14 cellular contexts compared by ENCODE assay signal in the genomic region with DNA sequence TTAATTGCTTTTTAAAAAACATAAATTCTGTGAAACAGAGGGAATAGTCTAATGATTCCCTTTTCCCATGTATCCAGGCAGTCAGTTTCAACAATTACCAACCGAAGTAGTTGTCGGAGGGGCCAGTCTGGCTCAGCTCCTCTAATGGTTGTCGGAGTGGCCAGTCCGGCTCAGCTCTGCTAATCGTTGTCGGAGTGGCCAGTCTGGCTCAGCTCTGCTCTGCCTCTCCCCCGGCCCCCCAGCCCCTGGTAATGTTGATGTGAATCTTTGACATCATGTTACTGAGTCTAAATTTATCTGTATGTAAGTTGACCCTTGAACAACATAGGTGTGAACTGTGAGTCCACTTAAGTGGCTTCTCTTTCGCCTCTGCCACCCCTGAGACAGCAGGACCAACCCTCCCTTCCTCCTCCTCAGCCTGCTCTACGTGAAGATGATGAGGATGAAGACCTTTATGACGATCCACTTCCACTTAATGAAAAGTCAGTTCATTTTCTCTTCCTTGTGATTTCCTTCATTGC. TPM values are rescaled to one million over a fixed set of nuclear protein-coding genes. Genes with fewer than 3 reads are reported as not detected.
DNase-seq lines count a peak whose midpoint lies in the region; ATAC-seq and TF ChIP-seq lines count a peak whose summit lies in the region.
"Had no signal": no experiment of that assay in that cellular context is flagged by ENCODE, and none has a peak within 500 bp of the region (broad histone marks: within the 10 kb centered on the region; RNA-seq: fewer than 3 reads in every experiment).

No MANE protein-coding gene starts in this region.

- H3K4me1 ChIP-seq in skeletal muscle tissue (ENCODE audit: control insufficient read depth in 3 of 3, insufficient read depth in 3 of 3, low read length in 3 of 3), result peaks cover 11 to 14% (median 13%) of the 10 kb centered on the region in 3 donors
- H3K4me1 ChIP-seq: A549, BE2C had no signal

- peaks cover 78% of the 10 kb centered on the region for H3K36me3 Mint-ChIP-seq in stimulated activated naive CD8-positive, alpha-beta T cell treated with anti-CD3 and anti-CD28 coated beads, Interleukin-15, Interleukin-2, amounts not matched to agents 100 ng/mL and 50 ng/mL, for 24 hours (ENCODE audit: low read depth)

- H3K4me3 Mint-ChIP-seq in stimulated activated naive CD8-positive, alpha-beta T cell treated with anti-CD3 and anti-CD28 coated beads, Interleukin-15, Interleukin-2, amounts not matched to agents 100 ng/mL and 50 ng/mL, for 24 hours, result no peak overlapping the region
- H3K4me3 Mint-ChIP-seq: CD4-positive, alpha-beta memory T cell had no signal

- no peak for DNase-seq in stimulated activated naive CD8-positive, alpha-beta T cell treated with anti-CD3 and anti-CD28 coated beads, Interleukin-15, Interleukin-2, amounts not matched to agents 100 U/mL and 50 U/mL, for 24 hours
- DNase-seq in mesenteric fat pad (ENCODE audit: low spot score), result peak; percentile 60
- DNase-seq in GM20000 (ENCODE audit: low spot score), result no peak
- no peak for DNase-seq in COR-L47 (lab: John Stamatoyannopoulos, UW)
- DNase-seq: BE2C; CD4-positive, alpha-beta memory T cell; DND-41; GDM1; GM23248 had no signal

- no peak for TF ChIP-seq CTCF in GM20000 (IDR thresholded peaks at IDR 0.05; ENCODE audit: extremely low read depth, missing control alignments)

- no peaks in the 10 kb centered on the region for H3K9me3 Mint-ChIP-seq in stimulated activated naive CD8-positive, alpha-beta T cell treated with anti-CD3 and anti-CD28 coated beads, Interleukin-15, Interleukin-2, amounts not matched to agents 100 ng/mL and 50 ng/mL, for 24 hours
- H3K9me3 Mint-ChIP-seq: CD4-positive, alpha-beta memory T cell had no signal

- ATAC-seq in stimulated activated naive CD8-positive, alpha-beta T cell treated with anti-CD3 and anti-CD28 coated beads, Interleukin-15, Interleukin-2, amounts not matched to agents 100 U/mL and 50 U/mL, for 24 hours, result no peak
- ATAC-seq: A549, HCT116 had no signal

- H3K4me1 Mint-ChIP-seq in stimulated activated naive CD8-positive, alpha-beta T cell treated with anti-CD3 and anti-CD28 coated beads, Interleukin-15, Interleukin-2, amounts not matched to agents 100 ng/mL and 50 ng/mL, for 24 hours (ENCODE audit: low read depth), result peaks cover 15% of the 10 kb centered on the region

- H3K27ac ChIP-seq in skeletal muscle tissue (ENCODE audit: low read depth, low read length), result peak overlapping the region; percentile 28
- H3K27ac ChIP-seq: A549, C4-2B, GM23248 had no signal

- H3K9ac ChIP-seq in skeletal muscle tissue (ENCODE audit: low read depth in 1 of 3, low read length in 3 of 3), result no peak overlapping the region
- H3K9ac ChIP-seq: GM23248 had no signal

- H3K27ac Mint-ChIP-seq in stimulated activated naive CD8-positive, alpha-beta T cell treated with anti-CD3 and anti-CD28 coated beads, Interleukin-15, Interleukin-2, amounts not matched to agents 100 ng/mL and 50 ng/mL, for 24 hours, result peak overlapping the region; percentile 31

- no peaks in the 10 kb centered on the region for H3K27me3 Mint-ChIP-seq in stimulated activated naive CD8-positive, alpha-beta T cell treated with anti-CD3 and anti-CD28 coated beads, Interleukin-15, Interleukin-2, amounts not matched to agents 100 ng/mL and 50 ng/mL, for 24 hours
- H3K27me3 Mint-ChIP-seq: CD4-positive, alpha-beta memory T cell had no signal

- no peaks in the 10 kb centered on the region for H3K27me3 ChIP-seq in skeletal muscle tissue (ENCODE audit: control insufficient read depth in 3 of 3, insufficient read depth in 3 of 3, low read length in 3 of 3)
- H3K27me3 ChIP-seq: BE2C had no signal

- no peaks in the 10 kb centered on the region for H3K9me3 ChIP-seq in skeletal muscle tissue (ENCODE audit: control insufficient read depth in 3 of 3, low read length in 3 of 3)
- H3K9me3 ChIP-seq: A549, BE2C had no signal

- peak overlapping the region in 1 of 3 donors; percentile 7 for H3K4me3 ChIP-seq in skeletal muscle tissue (ENCODE audit: low read length in 3 of 3)
- H3K4me3 ChIP-seq: A549, GM23248 had no signal

- peaks cover 58 to 73% (median 73%) of the 10 kb centered on the region in 3 donors for H3K36me3 ChIP-seq in skeletal muscle tissue (ENCODE audit: control insufficient read depth in 3 of 3, insufficient read depth in 3 of 3, low read length in 3 of 3)

RNA-seq across cellular contexts. Expression of gene NDUFS6, which starts 9.4 kb away (rescaled TPM):
- total RNA-seq in mesenteric fat pad (26.4 TPM), skeletal muscle tissue (37.1 TPM)

RNA-seq across cellular contexts. Expression of gene MRPL36, which starts 11.0 kb away (rescaled TPM):
- total RNA-seq in mesenteric fat pad, result 50.4 TPM
- 28.7 TPM for total RNA-seq in skeletal muscle tissue
